Comparison of ENCODE assay signal across 8 cellular contexts in the genomic region with DNA sequence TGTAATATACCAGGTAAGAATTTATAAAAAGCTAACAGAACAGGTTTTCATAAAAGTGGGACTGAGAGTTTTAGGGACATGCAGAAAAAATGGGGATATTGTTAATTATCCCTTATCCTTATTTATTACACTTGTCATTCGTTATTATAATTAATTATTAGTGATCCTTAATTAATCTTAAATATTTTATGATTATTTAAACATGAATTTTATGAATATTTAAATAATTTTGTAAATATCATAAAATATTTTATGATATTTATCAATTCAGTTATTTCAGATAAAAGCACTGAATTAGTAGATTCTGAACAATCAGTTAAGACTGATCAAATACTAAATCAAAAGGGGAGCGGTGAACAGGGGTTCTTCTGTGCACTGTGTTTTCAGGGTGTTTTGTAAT.
"Had no signal": no experiment of that assay in that cellular context is flagged by ENCODE, and none has a peak within 500 bp of the region (broad histone marks: within the 10 kb centered on the region; RNA-seq: fewer than 3 reads in every experiment).

No MANE protein-coding gene starts in this region.

- H3K4me1 Mint-ChIP-seq: GM23338, H9 had no signal

- H3K4me3 ChIP-seq: GM23338, K562 had no signal

- FAIRE-seq: H1, H54, HTR-8/SVneo, K562 had no signal

- H3K4me3 Mint-ChIP-seq: GM23338, H9 had no signal

- H3K27ac Mint-ChIP-seq: GM23338, H9 had no signal

- ATAC-seq: GM23338, K562 had no signal

- DNase-seq: H9, HCEC 1CT, IMR-90 had no signal
